In the genomic region with DNA sequence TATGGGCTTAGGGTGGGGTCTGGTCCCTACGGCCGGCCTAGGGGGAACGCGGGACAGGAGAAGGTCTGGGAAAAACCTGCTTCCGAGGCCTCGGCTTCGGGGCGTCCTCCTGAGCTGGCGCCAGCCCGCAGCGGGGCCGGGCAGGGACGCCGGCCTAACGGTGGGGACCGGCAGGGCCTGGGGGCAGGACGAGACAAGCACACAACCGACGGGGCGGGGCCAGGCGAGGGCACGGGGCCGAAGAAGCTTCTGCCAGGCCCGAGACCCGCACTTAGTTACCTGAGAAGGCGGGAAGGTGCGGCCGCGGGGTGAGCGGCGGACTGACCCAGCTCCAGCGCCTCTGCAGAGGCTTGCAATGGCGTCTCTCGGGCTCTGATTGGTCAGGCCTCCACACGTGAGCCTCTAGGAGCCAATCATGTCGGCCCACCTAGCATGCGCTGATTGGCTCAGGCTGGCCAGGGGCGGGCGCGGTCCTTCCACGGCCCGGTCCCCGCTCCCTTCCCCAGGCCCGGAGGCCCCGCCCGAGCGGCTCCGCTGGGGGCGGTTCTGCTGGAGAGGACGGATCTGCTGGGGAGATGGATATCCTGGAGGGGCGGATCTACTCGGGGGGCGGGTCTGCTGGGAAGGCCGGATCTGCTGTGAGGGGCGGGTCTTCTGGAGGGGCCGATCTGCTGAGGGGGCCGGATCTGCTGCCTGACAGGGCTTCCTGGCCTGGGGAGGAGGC, we compare ENCODE assay signal across 8 cellular contexts. TPM values are rescaled to one million over a fixed set of nuclear protein-coding genes. Genes with fewer than 3 reads are reported as not detected.
DNase-seq lines count a peak whose midpoint lies in the region; ATAC-seq and TF ChIP-seq lines count a peak whose summit lies in the region.

No MANE protein-coding gene starts in this region.

- peak overlapping the region; percentile 51; the same call in 1 of the 2 replicates for H3K56ac ChIP-seq in IMR-90 (ENCODE audit: extremely low read depth, insufficient read depth, low read length)

- peaks cover 17% of the 10 kb centered on the region for H3K9me1 ChIP-seq in IMR-90 (ENCODE audit: insufficient read depth, low read length)

- no peak overlapping the region for H2BK120ac ChIP-seq in IMR-90 (ENCODE audit: low read depth, low read length)

- peaks cover 23% of the 10 kb centered on the region for H3K36me3 ChIP-seq in IMR-90 (ENCODE audit: control insufficient read depth, insufficient read depth, low read length)
- peaks cover 49% of the 10 kb centered on the region for H3K36me3 ChIP-seq in OCI-LY7 (ENCODE audit: insufficient read depth, low read length)

- H3K4me3 ChIP-seq in IMR-90 (ENCODE audit: insufficient read depth, low read depth, low read length) = peak overlapping the region; percentile 89
- peak overlapping the region; percentile 97 for H3K4me3 ChIP-seq in OCI-LY7 (ENCODE audit: low read depth, low read length, poor library complexity, severe bottlenecking)

- H3K4me1 ChIP-seq in IMR-90 (ENCODE audit: control insufficient read depth, insufficient read depth, low read length) = peaks cover 5% of the 10 kb centered on the region
- peaks cover 38% of the 10 kb centered on the region for H3K4me1 ChIP-seq in OCI-LY7 (ENCODE audit: insufficient read depth, low read length, poor library complexity, severe bottlenecking)

- BruUV-seq in IMR-90 (replicated peaks; lab: Mats Ljungman, UMichigan) (no TSS peak), OCI-LY7 (replicated peaks; lab: Mats Ljungman, UMichigan) (no TSS peak)

- WGBS in IMR-90 (ENCODE audit: extremely low coverage in 2 of 2, insufficient read length in 1 of 2), 2 experiments = 0% methylated on average over 18 of the region's 57 CpGs; no CpG with 5 or more reads in 1 of the 2 experiments

- H3K9me2 ChIP-seq in OCI-LY7 (ENCODE audit: insufficient read depth, low read length) = no peaks in the 10 kb centered on the region

- DNase-seq in DMS114 treated with DMSO at 0.1 percent for 48 hours (lab: John Stamatoyannopoulos, UW; ENCODE audit: unreplicated experiment) (peak; percentile 94), IMR-90 (peak; percentile 98), OCI-LY7 (ENCODE audit: low spot score) (peak; percentile 98), activated T-cell treated with anti-CD3 and anti-CD28 coated beads for 4 hours (peak; percentile 98), epidermal melanocyte (ENCODE audit: insufficient read length, low spot score) (peak; percentile 98), midbrain (lab: John Stamatoyannopoulos, UW) (peak; percentile 99)
- DNase-seq in stimulated activated CD8-positive, alpha-beta memory T cell treated with anti-CD3 and anti-CD28 coated beads, Interleukin-15, amount 100 ng/mL, for 48 hours (ENCODE audit: low read depth in 2 of 2) = peak; percentile 99

- H3K14ac ChIP-seq in IMR-90 (replicated peaks; ENCODE audit: low read depth, low read length) = peak overlapping the region; percentile 90

- peak overlapping the region; percentile 23; the same call in 1 of the 2 replicates for H4K5ac ChIP-seq in IMR-90 (ENCODE audit: low read depth, low read length)

- H3K79me2 ChIP-seq in OCI-LY7 (ENCODE audit: insufficient read depth, low read depth, low read length) = peaks cover 43% of the 10 kb centered on the region

- H3K27me3 ChIP-seq in IMR-90 (ENCODE audit: control insufficient read depth, insufficient read depth, low read length) = peaks cover 19% of the 10 kb centered on the region

- H3K79me1 ChIP-seq in IMR-90 (ENCODE audit: low read depth in 1 of 2, low read length in 2 of 2) = peaks cover 14 to 43% of the 10 kb centered on the region in 2 experiments

- H3K9me3 ChIP-seq in IMR-90 (ENCODE audit: control insufficient read depth, insufficient read depth, low read length) (no peaks in the 10 kb centered on the region), OCI-LY7 (ENCODE audit: low read length) (no peaks in the 10 kb centered on the region)

- H2AFZ ChIP-seq in IMR-90 (replicated peaks; ENCODE audit: low read length, poor library complexity) (peak overlapping the region; percentile 94), OCI-LY7 (ENCODE audit: low read length) (peak overlapping the region; percentile 46; the same call in 1 of the 2 replicates)

- H2AK5ac ChIP-seq in IMR-90 (ENCODE audit: low read depth, low read length) = peak overlapping the region; percentile 89

- TF ChIP-seq RAD21 in IMR-90 (IDR thresholded peaks at IDR 0.05; ENCODE audit: low read length) = no peak

- H3K4ac ChIP-seq in IMR-90 (ENCODE audit: low read depth, low read length) = peak overlapping the region; percentile 92

- ATAC-seq in GM21529 (IDR thresholded peaks at IDR 0.05; ENCODE audit: unreplicated experiment) (peak; percentile 95), IMR-90 (ENCODE audit: low read depth) (peak; percentile 95)

- peak overlapping the region; percentile 68 for H2BK5ac ChIP-seq in IMR-90 (ENCODE audit: low read depth, low read length, poor library complexity, severe bottlenecking)

- H3K18ac ChIP-seq in IMR-90 (ENCODE audit: low read depth, low read length) = no peak overlapping the region; the same call in 1 of the 2 replicates

- no peak overlapping the region for H2BK20ac ChIP-seq in IMR-90 (ENCODE audit: low read depth, low read length)

- no peak overlapping the region for H2BK15ac ChIP-seq in IMR-90 (ENCODE audit: low read depth, low read length)

- peak overlapping the region; percentile 87 for H3K27ac ChIP-seq in IMR-90 (ENCODE audit: insufficient read depth, low read length)
- H3K27ac ChIP-seq in OCI-LY7 (ENCODE audit: low read depth, low read length, poor library complexity, severe bottlenecking) = peak overlapping the region; percentile 66

- H3K23ac ChIP-seq in IMR-90 (ENCODE audit: low read depth, low read length) = no peak overlapping the region

- intact Hi-C loops in IMR-90 (cut with micrococcal nuclease) (loop anchor here (10.0 kb wide), 1 partner anchor 153 kb away; a partner anchor contains a TSS), OCI-LY7 (cut with micrococcal nuclease; ENCODE audit: unreplicated experiment) (loop anchor here (1.0 to 5.0 kb wide), 3 partner anchors 105 to 206 kb away; a partner anchor contains a TSS)

- in situ Hi-C loops in IMR-90 (cut with MboI; ENCODE audit: low sequenced_read_pairs) = no loop called here

- dilution Hi-C loops in IMR-90 (cut with HindIII; ENCODE audit: low sequenced_read_pairs, unreplicated experiment) = no loop called here

- H2AK9ac ChIP-seq in IMR-90 (replicated peaks; ENCODE audit: low read depth, low read length, poor library complexity) = peak overlapping the region; percentile 100

- CTCF ChIA-PET in IMR-90 (lab: Yijun Ruan, JAX) (no interaction called here), OCI-LY7 (lab: Charles Lee; ENCODE audit: unreplicated experiment) (interaction anchor here (0.6 kb wide), 1 partner anchor 313 kb away, joined by 3 read pairs; no protein-coding TSS in a partner anchor)

- peak overlapping the region; percentile 78 to 88 for H4K8ac ChIP-seq in IMR-90 (ENCODE audit: low read depth in 2 of 2, low read length in 2 of 2)

- peak; percentile 92 for TF ChIP-seq POLR2A in IMR-90 (IDR thresholded peaks at IDR 0.05; ENCODE audit: low read depth, low read length)

- H3K4me2 ChIP-seq in IMR-90 (ENCODE audit: low read depth, low read length) (peak overlapping the region; percentile 98), OCI-LY7 (ENCODE audit: low read length) (peak overlapping the region; percentile 99)

- H4K91ac ChIP-seq in IMR-90 (ENCODE audit: insufficient read depth, low read depth, low read length) = peak overlapping the region; percentile 89

- peak overlapping the region; percentile 83 for H3K9ac ChIP-seq in IMR-90 (ENCODE audit: low read depth, low read length)

- H4K20me1 ChIP-seq in IMR-90 (ENCODE audit: insufficient read depth, low read length) (peaks cover 37% of the 10 kb centered on the region), OCI-LY7 (ENCODE audit: insufficient read depth, low read length) (peaks cover 9% of the 10 kb centered on the region; the same call in 1 of the 2 replicates)

- TF ChIP-seq CTCF in IMR-90 (conservative IDR thresholded peaks at IDR 0.05; ENCODE audit: low read depth, low read length) (no peak), OCI-LY7 (conservative IDR thresholded peaks at IDR 0.05; ENCODE audit: low read length) (no peak)

- POLR2A ChIA-PET in IMR-90 (lab: Charles Lee; ENCODE audit: unreplicated experiment) (interaction anchor here (1.0 kb wide), 1 partner anchor 14 kb away, joined by 3 read pairs; no protein-coding TSS in a partner anchor), OCI-LY7 (lab: Charles Lee) (interaction anchor here (0.6 to 3.3 kb wide), 4 partner anchors 12 to 79 kb away, joined by 3 to 39 read pairs (median 4); no protein-coding TSS in a partner anchor)

TF ChIP-seq in IMR-90, 13 proteins besides CTCF, POLR2A, EP300 and RAD21 (continues in another document):
- TF ChIP-seq, protein P1, sequence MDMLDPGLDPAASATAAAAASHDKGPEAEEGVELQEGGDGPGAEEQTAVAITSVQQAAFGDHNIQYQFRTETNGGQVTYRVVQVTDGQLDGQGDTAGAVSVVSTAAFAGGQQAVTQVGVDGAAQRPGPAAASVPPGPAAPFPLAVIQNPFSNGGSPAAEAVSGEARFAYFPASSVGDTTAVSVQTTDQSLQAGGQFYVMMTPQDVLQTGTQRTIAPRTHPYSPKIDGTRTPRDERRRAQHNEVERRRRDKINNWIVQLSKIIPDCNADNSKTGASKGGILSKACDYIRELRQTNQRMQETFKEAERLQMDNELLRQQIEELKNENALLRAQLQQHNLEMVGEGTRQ (IDR thresholded peaks at IDR 0.05; ENCODE audit: low read depth, low read length) = peak; percentile 100
- TF ChIP-seq MXI1 (IDR thresholded peaks at IDR 0.05; ENCODE audit: borderline replicate concordance, low read depth, low read length) = no peak; the same call in 1 of the 2 replicates
- TF ChIP-seq CHD1 (IDR thresholded peaks at IDR 0.05; ENCODE audit: low read depth, low read length) = no peak
- no peak for TF ChIP-seq RCOR1 (IDR thresholded peaks at IDR 0.05; ENCODE audit: insufficient replicate concordance, low read length)
- TF ChIP-seq BHLHE40 (IDR thresholded peaks at IDR 0.05; ENCODE audit: low read depth, low read length) = peak; percentile 74
- peak; percentile 33; the same call in 1 of the 2 replicates for TF ChIP-seq MAFK (IDR thresholded peaks at IDR 0.05; ENCODE audit: low read depth, low read length)
- peak; percentile 80 for TF ChIP-seq RFX5 (IDR thresholded peaks at IDR 0.05; ENCODE audit: low read depth, low read length)

RNA-seq across cellular contexts. Expression of a gene that starts 44.3 kb away (rescaled TPM):
- not detected in 2 replicates for total RNA-seq in IMR-90 (2012; rRNA removed)
- 0.05 and 0.06 TPM in 2 replicates for polyA plus RNA-seq in IMR-90 (2012; rRNA removed)
- 0.05 and 0.13 TPM in 2 replicates for polyA plus RNA-seq in IMR-90 (2012; cell fraction: cytosol; rRNA removed)
- polyA plus RNA-seq in IMR-90 (2012; cell fraction: nucleus; rRNA removed; ENCODE audit: low replicate concordance) = 0.25 and 0.30 TPM in 2 replicates
- total RNA-seq in OCI-LY7 (2014; rRNA removed; shearing (Covaris generic)) = 0.25 and 0.57 TPM in 2 replicates
- 0.21 and 0.28 TPM in 2 replicates for total RNA-seq in OCI-LY7 (2022)

Comparison
In these comparisons a context has a peak if more than half of its experiments do, and no peak if none do; other contexts are left out.
1. Peak in every context shown above with its lines: DNase-seq, ATAC-seq, H3K4me3 ChIP-seq and H3K27ac ChIP-seq.